Comparison of ENCODE assay signal across 8 cellular contexts in genomic region chr14:52790011-52790755, GRCh38. TPM values are rescaled to one million over a fixed set of nuclear protein-coding genes. Genes with fewer than 3 reads are reported as not detected.
DNase-seq lines count a peak whose midpoint lies in the region; ATAC-seq, FAIRE-seq and TF ChIP-seq lines count a peak whose summit lies in the region.

No MANE protein-coding gene starts in this region.

- TF ChIP-seq CTCF in A549 (IDR thresholded peaks at IDR 0.05) (no peak), GM20000 (IDR thresholded peaks at IDR 0.05; ENCODE audit: extremely low read depth, missing control alignments) (no peak), left lung (IDR thresholded peaks at IDR 0.05) (no peak), upper lobe of right lung (IDR thresholded peaks at IDR 0.05) (no peak), D721Med (IDR thresholded peaks at IDR 0.05; ENCODE audit: insufficient read depth, missing control alignments) (no peak)

- POLR2A ChIA-PET in A549 (lab: Yijun Ruan, JAX), result interaction anchor here (1.5 to 2.9 kb wide), 3 partner anchors 60 to 161 kb away, joined by 4 to 14 read pairs (median 6); partner anchors contain the start of genes FERMT2, PSMC6 and STYX

- TF ChIP-seq EP300 in A549 (IDR thresholded peaks at IDR 0.05), result no peak

- FAIRE-seq in A549 (lab: Jason Lieb, UNC) (no peak), D721Med (lab: Jason Lieb, UNC) (no peak), RCC 7860 (lab: Jason Lieb, UNC) (no peak)

- no peak for ATAC-seq in A549
- ATAC-seq in activated naive CD8-positive, alpha-beta T cell treated with anti-CD3 and anti-CD28 coated beads, Interleukin-2, amount 50 U/mL, for 24 hours, result no peak
- ATAC-seq in left lung, result no peak
- ATAC-seq in upper lobe of right lung, result no peak

- DNase-seq in A549 (ENCODE audit: low read depth in 1 of 2, low spot score in 1 of 2) (peak in 1 of 2 experiments; percentile 15), GM20000 (ENCODE audit: low spot score) (peak; percentile 16), left lung (no peak), upper lobe of right lung (no peak), Ammon's horn (ENCODE audit: low spot score) (no peak), D721Med (ENCODE audit: insufficient read length, low spot score) (no peak), RCC 7860 (ENCODE audit: low spot score) (no peak)
- DNase-seq in activated naive CD8-positive, alpha-beta T cell treated with anti-CD3 and anti-CD28 coated beads, Interleukin-2, amount 50 U/mL, for 24 hours, result no peak

- H3K4me3 ChIP-seq in A549 (peak overlapping the region; percentile 65), left lung (peak overlapping the region; percentile 79 to 94), upper lobe of right lung (peak overlapping the region; percentile 69)

- peak overlapping the region; percentile 86 for H3K4me2 ChIP-seq in A549

- peak overlapping the region; percentile 92 to 96 for H3K27ac ChIP-seq in A549
- H3K27ac ChIP-seq in left lung, result peak overlapping the region in 1 of 2 donors; percentile 90
- H3K27ac ChIP-seq in upper lobe of right lung, result no peak overlapping the region

- peaks cover 32% of the 10 kb centered on the region for H3K4me1 Mint-ChIP-seq in activated naive CD8-positive, alpha-beta T cell treated with anti-CD3 and anti-CD28 coated beads, Interleukin-2, amount 50 U/mL, for 24 hours

- peaks cover 4% of the 10 kb centered on the region for H3K36me3 Mint-ChIP-seq in activated naive CD8-positive, alpha-beta T cell treated with anti-CD3 and anti-CD28 coated beads, Interleukin-2, amount 50 U/mL, for 24 hours (ENCODE audit: low read depth)

- H3K36me3 ChIP-seq in left lung (no peaks in the 10 kb centered on the region), upper lobe of right lung (no peaks in the 10 kb centered on the region)

- 4% methylated on average over 18 of the region's 18 CpGs for WGBS in A549 (ENCODE audit: missing lambda C conversion rate)

- no peak for TF ChIP-seq RAD21 in A549 (conservative IDR thresholded peaks at IDR 0.05 in 1 of 2, IDR thresholded peaks at IDR 0.05 in 1 of 2)

- peak overlapping the region; percentile 94 for H3K4me3 Mint-ChIP-seq in activated naive CD8-positive, alpha-beta T cell treated with anti-CD3 and anti-CD28 coated beads, Interleukin-2, amount 50 U/mL, for 24 hours

- intact Hi-C loops in left lung (cut with DNase I) (no loop called here), upper lobe of right lung (cut with DNase I) (no loop called here)

- H3K27ac Mint-ChIP-seq in activated naive CD8-positive, alpha-beta T cell treated with anti-CD3 and anti-CD28 coated beads, Interleukin-2, amount 50 U/mL, for 24 hours, result peak overlapping the region; percentile 70

- no peak for TF ChIP-seq POLR2A in A549 (IDR thresholded peaks at IDR 0.05; ENCODE audit: low read length)

- H3K27me3 Mint-ChIP-seq in activated naive CD8-positive, alpha-beta T cell treated with anti-CD3 and anti-CD28 coated beads, Interleukin-2, amount 50 U/mL, for 24 hours, result no peaks in the 10 kb centered on the region

- H3K27me3 ChIP-seq in left lung (no peaks in the 10 kb centered on the region), upper lobe of right lung (no peaks in the 10 kb centered on the region)

- H3K4me1 ChIP-seq in A549 (peaks cover 19% of the 10 kb centered on the region), left lung (peaks cover 12 to 38% of the 10 kb centered on the region in 2 donors), upper lobe of right lung (peaks cover 12% of the 10 kb centered on the region)

- CTCF ChIA-PET in A549 (lab: Yijun Ruan, JAX), result interaction anchor here (1.1 to 1.7 kb wide), 2 partner anchors 16 to 22 kb away, joined by 3 to 4 read pairs; no protein-coding TSS in a partner anchor

- H3K9me3 ChIP-seq in A549 (no peaks in the 10 kb centered on the region), left lung (no peaks in the 10 kb centered on the region), upper lobe of right lung (no peaks in the 10 kb centered on the region)

- no peaks in the 10 kb centered on the region for H3K9me3 Mint-ChIP-seq in activated naive CD8-positive, alpha-beta T cell treated with anti-CD3 and anti-CD28 coated beads, Interleukin-2, amount 50 U/mL, for 24 hours

TF ChIP-seq in A549, 52 proteins besides CTCF, POLR2A, EP300 and RAD21:
- TF ChIP-seq SMC3 (IDR thresholded peaks at IDR 0.05), result no peak
- no peak for TF ChIP-seq CBX8 (IDR thresholded peaks at IDR 0.05)
- TF ChIP-seq ELK1 (IDR thresholded peaks at IDR 0.05; ENCODE audit: low read depth, low read length), result no peak
- TF ChIP-seq CBX2 (IDR thresholded peaks at IDR 0.05; ENCODE audit: borderline replicate concordance, low read depth), result no peak
- TF ChIP-seq ZFP36 (IDR thresholded peaks at IDR 0.05; ENCODE audit: borderline replicate concordance, partially characterized antibody), result no peak
- no peak for TF ChIP-seq HEYL (CRISPR knock-in tag; IDR thresholded peaks at IDR 0.05)

RNA-seq across cellular contexts. Expression of gene GNPNAT1, which starts 1.2 kb away (rescaled TPM):
- polyA plus RNA-seq in A549 (2011; rRNA removed) (56.9 and 74.3 TPM in 2 replicates), A549 (2017; fragmentation: RNase III; extraction: RNeasy Plus Mini Kit Qiagen cat#74134 plus additional on column Dnase treatment) (47.4 to 49.5 TPM (median 48.6 TPM) in 3 replicates)
- polyA plus RNA-seq in A549 (2012; cell fraction: cytosol; rRNA removed), result 17.4 and 20.2 TPM in 2 replicates
- polyA plus RNA-seq in A549 (2012; cell fraction: nucleus; rRNA removed), result 6.9 and 12.3 TPM in 2 replicates
- polyA minus RNA-seq in A549 (2011; rRNA and poly(A)+ RNA removed), result 25.9 and 29.4 TPM in 2 replicates
- total RNA-seq in left lung (10 to 100 TPM; 19.1 to 22.3 TPM), upper lobe of right lung (11.6 TPM)
